ENCODE assay signal across 1 cellular context in the genomic region with DNA sequence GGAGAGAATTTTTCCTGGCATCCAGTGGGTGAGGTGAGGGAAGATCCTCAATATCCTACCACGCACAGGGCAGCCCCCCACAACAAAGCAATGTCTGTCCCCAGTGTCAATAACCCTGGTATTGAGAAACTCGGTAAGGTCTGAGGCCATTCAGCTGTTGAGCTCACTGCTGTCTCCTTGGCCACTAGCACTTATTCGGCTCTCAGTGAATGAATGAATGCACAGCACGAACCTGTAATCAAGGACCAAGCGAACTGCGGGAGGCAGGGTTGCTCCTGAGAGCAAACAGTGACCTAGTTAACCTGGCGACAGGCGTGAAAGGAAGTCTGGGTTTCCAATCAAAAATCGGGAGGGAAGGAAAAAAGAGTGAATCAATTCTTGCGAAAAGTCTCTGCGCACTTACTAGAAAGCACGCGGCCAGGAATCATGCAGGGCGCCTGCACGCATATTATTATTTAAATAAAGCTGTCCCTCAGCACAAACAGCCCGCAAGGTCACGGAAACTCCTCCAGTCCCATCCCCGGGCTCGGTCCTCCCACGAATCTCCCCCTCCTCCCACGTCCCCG.
A peak's percentile ranks its signal among the peaks of the same experiment; 100 is the strongest.
TF ChIP-seq lines count a peak whose summit lies in the region.

No MANE protein-coding gene starts in this region.

TF ChIP-seq in HepG2, 621 proteins besides CTCF, POLR2A, EP300 and RAD21 (continued from another document and continues in another):
- TF ChIP-seq, protein P1, sequence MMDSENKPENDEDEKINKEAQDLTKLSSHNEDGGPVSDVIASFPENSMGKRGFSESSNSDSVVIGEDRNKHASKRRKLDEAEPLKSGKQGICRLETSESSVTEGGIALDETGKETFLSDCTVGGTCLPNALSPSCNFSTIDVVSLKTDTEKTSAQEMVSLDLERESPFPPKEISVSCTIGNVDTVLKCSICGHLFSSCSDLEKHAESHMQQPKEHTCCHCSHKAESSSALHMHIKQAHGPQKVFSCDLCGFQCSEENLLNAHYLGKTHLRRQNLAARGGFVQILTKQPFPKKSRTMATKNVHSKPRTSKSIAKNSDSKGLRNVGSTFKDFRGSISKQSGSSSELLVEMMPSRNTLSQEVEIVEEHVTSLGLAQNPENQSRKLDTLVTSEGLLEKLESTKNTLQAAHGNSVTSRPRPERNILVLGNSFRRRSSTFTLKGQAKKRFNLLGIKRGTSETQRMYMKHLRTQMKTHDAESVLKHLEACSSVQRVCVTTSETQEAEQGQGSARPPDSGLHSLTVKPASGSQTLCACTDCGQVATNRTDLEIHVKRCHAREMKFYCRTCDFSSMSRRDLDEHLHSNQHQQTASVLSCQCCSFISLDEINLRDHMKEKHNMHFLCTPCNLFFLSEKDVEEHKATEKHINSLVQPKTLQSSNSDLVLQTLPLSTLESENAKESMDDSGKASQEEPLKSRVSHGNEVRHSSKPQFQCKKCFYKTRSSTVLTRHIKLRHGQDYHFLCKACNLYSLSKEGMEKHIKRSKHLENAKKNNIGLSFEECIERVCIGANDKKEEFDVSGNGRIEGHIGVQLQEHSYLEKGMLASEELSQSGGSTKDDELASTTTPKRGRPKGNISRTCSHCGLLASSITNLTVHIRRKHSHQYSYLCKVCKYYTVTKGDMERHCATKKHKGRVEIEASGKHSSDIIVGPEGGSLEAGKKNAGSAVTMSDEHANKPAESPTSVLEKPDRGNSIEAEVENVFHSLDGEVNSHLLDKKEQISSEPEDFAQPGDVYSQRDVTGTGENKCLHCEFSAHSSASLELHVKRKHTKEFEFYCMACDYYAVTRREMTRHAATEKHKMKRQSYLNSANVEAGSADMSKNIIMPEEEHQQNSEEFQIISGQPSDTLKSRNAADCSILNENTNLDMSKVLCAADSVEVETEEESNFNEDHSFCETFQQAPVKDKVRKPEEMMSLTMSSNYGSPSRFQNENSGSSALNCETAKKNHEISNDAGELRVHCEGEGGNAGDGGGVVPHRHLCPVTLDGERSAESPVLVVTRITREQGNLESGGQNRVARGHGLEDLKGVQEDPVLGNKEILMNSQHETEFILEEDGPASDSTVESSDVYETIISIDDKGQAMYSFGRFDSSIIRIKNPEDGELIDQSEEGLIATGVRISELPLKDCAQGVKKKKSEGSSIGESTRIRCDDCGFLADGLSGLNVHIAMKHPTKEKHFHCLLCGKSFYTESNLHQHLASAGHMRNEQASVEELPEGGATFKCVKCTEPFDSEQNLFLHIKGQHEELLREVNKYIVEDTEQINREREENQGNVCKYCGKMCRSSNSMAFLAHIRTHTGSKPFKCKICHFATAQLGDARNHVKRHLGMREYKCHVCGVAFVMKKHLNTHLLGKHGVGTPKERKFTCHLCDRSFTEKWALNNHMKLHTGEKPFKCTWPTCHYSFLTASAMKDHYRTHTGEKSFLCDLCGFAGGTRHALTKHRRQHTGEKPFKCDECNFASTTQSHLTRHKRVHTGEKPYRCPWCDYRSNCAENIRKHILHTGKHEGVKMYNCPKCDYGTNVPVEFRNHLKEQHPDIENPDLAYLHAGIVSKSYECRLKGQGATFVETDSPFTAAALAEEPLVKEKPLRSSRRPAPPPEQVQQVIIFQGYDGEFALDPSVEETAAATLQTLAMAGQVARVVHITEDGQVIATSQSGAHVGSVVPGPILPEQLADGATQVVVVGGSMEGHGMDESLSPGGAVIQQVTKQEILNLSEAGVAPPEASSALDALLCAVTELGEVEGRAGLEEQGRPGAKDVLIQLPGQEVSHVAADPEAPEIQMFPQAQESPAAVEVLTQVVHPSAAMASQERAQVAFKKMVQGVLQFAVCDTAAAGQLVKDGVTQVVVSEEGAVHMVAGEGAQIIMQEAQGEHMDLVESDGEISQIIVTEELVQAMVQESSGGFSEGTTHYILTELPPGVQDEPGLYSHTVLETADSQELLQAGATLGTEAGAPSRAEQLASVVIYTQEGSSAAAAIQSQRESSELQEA (CRISPR knock-in tag; IDR thresholded peaks at IDR 0.05; ENCODE audit: not compliant biosample characterization), result no peak
- TF ChIP-seq MED1 (CRISPR knock-in tag; IDR thresholded peaks at IDR 0.05), result 0 out of 2 replicates have a peak, but pooled peaks have one; percentile 20
- TF ChIP-seq, protein P2, sequence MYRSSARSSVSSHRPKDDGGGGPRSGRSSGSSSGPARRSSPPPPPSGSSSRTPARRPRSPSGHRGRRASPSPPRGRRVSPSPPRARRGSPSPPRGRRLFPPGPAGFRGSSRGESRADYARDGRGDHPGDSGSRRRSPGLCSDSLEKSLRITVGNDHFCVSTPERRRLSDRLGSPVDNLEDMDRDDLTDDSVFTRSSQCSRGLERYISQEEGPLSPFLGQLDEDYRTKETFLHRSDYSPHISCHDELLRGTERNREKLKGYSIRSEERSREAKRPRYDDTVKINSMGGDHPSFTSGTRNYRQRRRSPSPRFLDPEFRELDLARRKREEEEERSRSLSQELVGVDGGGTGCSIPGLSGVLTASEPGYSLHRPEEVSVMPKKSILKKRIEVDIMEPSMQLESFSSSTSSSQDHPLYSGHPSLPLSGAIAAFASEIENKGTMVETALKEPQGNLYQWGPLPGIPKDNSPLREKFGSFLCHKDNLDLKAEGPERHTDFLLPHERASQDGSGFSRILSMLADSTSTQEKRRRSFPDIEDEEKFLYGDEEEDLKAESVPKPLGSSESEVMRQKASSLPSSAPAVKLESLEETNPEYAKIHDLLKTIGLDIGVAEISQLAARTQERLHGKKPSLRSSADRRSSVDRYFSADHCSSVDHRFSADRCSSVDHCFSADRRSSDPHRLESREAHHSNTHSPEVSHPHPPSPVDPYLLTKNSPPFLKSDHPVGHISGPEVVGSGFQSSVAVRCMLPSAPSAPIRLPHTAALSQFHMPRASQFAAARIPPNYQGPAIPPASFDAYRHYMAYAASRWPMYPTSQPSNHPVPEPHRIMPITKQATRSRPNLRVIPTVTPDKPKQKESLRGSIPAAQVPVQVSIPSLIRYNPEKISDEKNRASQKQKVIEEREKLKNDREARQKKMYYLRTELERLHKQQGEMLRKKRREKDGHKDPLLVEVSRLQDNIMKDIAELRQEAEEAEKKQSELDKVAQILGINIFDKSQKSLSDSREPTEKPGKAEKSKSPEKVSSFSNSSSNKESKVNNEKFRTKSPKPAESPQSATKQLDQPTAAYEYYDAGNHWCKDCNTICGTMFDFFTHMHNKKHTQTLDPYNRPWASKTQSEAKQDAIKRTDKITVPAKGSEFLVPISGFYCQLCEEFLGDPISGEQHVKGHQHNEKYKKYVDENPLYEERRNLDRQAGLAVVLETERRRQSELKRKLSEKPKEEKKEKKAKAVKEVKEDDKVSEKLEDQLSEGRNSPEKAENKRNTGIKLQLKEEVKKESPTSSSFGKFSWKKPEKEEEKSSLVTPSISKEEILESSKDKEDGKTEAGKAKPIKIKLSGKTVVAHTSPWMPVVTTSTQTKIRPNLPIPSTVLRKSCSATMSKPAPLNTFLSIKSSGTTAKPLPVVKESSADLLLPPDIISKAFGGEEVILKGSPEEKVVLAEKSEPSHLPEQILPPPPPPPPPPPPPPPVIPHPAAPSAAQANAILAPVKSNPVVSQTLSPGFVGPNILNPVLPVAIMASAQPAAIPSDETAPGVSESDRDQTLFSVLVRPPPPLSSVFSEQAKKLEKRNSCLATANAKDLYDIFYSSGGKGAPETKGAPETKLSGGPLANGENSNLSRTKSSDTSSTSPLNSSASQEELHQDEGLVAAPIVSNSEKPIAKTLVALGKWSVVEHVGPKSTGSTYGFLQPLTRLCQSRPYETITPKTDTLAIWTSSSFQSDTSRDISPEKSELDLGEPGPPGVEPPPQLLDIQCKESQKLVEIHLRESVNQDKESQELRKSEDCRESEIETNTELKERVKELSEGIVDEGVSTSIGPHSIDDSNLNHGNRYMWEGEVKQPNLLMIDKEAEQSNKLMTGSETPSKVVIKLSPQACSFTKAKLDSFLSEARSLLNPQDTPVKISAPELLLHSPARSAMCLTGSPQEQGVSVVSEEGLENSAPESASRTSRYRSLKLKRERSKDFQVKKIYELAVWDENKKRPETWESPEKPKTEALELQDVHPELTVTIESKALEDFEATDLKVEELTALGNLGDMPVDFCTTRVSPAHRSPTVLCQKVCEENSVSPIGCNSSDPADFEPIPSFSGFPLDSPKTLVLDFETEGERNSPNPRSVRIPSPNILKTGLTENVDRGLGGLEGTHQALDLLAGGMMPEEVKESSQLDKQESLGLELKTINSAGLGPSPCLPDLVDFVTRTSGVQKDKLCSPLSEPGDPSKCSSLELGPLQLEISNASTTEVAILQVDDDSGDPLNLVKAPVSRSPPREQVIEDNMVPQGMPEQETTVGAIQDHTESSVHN (CRISPR knock-in tag; IDR thresholded peaks at IDR 0.05), result no peak
- TF ChIP-seq, protein P3, sequence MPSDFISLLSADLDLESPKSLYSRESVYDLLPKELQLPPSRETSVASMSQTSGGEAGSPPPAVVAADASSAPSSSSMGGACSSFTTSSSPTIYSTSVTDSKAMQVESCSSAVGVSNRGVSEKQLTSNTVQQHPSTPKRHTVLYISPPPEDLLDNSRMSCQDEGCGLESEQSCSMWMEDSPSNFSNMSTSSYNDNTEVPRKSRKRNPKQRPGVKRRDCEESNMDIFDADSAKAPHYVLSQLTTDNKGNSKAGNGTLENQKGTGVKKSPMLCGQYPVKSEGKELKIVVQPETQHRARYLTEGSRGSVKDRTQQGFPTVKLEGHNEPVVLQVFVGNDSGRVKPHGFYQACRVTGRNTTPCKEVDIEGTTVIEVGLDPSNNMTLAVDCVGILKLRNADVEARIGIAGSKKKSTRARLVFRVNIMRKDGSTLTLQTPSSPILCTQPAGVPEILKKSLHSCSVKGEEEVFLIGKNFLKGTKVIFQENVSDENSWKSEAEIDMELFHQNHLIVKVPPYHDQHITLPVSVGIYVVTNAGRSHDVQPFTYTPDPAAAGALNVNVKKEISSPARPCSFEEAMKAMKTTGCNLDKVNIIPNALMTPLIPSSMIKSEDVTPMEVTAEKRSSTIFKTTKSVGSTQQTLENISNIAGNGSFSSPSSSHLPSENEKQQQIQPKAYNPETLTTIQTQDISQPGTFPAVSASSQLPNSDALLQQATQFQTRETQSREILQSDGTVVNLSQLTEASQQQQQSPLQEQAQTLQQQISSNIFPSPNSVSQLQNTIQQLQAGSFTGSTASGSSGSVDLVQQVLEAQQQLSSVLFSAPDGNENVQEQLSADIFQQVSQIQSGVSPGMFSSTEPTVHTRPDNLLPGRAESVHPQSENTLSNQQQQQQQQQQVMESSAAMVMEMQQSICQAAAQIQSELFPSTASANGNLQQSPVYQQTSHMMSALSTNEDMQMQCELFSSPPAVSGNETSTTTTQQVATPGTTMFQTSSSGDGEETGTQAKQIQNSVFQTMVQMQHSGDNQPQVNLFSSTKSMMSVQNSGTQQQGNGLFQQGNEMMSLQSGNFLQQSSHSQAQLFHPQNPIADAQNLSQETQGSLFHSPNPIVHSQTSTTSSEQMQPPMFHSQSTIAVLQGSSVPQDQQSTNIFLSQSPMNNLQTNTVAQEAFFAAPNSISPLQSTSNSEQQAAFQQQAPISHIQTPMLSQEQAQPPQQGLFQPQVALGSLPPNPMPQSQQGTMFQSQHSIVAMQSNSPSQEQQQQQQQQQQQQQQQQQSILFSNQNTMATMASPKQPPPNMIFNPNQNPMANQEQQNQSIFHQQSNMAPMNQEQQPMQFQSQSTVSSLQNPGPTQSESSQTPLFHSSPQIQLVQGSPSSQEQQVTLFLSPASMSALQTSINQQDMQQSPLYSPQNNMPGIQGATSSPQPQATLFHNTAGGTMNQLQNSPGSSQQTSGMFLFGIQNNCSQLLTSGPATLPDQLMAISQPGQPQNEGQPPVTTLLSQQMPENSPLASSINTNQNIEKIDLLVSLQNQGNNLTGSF (CRISPR knock-in tag; IDR thresholded peaks at IDR 0.05), result no peak
- TF ChIP-seq THAP11 (CRISPR knock-in tag; IDR thresholded peaks at IDR 0.05), result no peak
- TF ChIP-seq CC2D1A (CRISPR knock-in tag; IDR thresholded peaks at IDR 0.05), result no peak
- TF ChIP-seq ZNF749 (CRISPR knock-in tag; IDR thresholded peaks at IDR 0.05; ENCODE audit: borderline replicate concordance), result no peak
- peak; percentile 64 for TF ChIP-seq FOXO1 (CRISPR knock-in tag; IDR thresholded peaks at IDR 0.05)
- TF ChIP-seq HNRNPLL (IDR thresholded peaks at IDR 0.05; ENCODE audit: low read depth, low read length, poor library complexity, severe bottlenecking), result no peak
- TF ChIP-seq, protein P4, sequence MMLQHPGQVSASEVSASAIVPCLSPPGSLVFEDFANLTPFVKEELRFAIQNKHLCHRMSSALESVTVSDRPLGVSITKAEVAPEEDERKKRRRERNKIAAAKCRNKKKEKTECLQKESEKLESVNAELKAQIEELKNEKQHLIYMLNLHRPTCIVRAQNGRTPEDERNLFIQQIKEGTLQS (CRISPR knock-in tag; IDR thresholded peaks at IDR 0.05), result no peak
- peak; percentile 37; the same call in 1 of the 2 replicates for TF ChIP-seq ZNF343 (CRISPR knock-in tag; IDR thresholded peaks at IDR 0.05)
- TF ChIP-seq ZKSCAN1 (IDR thresholded peaks at IDR 0.05; ENCODE audit: low read length), result no peak
- TF ChIP-seq, protein P5, sequence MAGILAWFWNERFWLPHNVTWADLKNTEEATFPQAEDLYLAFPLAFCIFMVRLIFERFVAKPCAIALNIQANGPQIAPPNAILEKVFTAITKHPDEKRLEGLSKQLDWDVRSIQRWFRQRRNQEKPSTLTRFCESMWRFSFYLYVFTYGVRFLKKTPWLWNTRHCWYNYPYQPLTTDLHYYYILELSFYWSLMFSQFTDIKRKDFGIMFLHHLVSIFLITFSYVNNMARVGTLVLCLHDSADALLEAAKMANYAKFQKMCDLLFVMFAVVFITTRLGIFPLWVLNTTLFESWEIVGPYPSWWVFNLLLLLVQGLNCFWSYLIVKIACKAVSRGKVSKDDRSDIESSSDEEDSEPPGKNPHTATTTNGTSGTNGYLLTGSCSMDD (CRISPR knock-in tag; IDR thresholded peaks at IDR 0.05), result no peak
- no peak; the same call in 1 of the 2 replicates for TF ChIP-seq KAT7 (CRISPR knock-in tag; IDR thresholded peaks at IDR 0.05; ENCODE audit: borderline replicate concordance)
- TF ChIP-seq ZMAT3 (CRISPR knock-in tag; conservative IDR thresholded peaks at IDR 0.05), result no peak
- TF ChIP-seq POLR2AphosphoS2 (IDR thresholded peaks at IDR 0.05; ENCODE audit: low read depth, low read length), result no peak
- TF ChIP-seq ZNF121 (CRISPR knock-in tag; IDR thresholded peaks at IDR 0.05), result no peak
- TF ChIP-seq, protein P6, sequence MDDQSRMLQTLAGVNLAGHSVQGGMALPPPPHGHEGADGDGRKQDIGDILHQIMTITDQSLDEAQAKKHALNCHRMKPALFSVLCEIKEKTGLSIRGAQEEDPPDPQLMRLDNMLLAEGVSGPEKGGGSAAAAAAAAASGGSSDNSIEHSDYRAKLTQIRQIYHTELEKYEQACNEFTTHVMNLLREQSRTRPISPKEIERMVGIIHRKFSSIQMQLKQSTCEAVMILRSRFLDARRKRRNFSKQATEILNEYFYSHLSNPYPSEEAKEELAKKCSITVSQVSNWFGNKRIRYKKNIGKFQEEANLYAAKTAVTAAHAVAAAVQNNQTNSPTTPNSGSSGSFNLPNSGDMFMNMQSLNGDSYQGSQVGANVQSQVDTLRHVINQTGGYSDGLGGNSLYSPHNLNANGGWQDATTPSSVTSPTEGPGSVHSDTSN (CRISPR knock-in tag; IDR thresholded peaks at IDR 0.05; ENCODE audit: borderline replicate concordance), result no peak
- TF ChIP-seq ZNF180 (CRISPR knock-in tag; IDR thresholded peaks at IDR 0.05; ENCODE audit: borderline replicate concordance, low read depth), result no peak
- no peak for TF ChIP-seq ATRX (CRISPR knock-in tag; IDR thresholded peaks at IDR 0.05; ENCODE audit: borderline replicate concordance)
- TF ChIP-seq ESRRA (CRISPR knock-in tag; IDR thresholded peaks at IDR 0.05; ENCODE audit: low read depth), result peak; percentile 16; the same call in 1 of the 2 replicates
